ENCODE assay signal across 23 cellular contexts in genomic region chr12:5492562-5492961, GRCh38.
"Had no signal": no experiment of that assay in that cellular context is flagged by ENCODE, and none has a peak within 500 bp of the region (broad histone marks: within the 10 kb centered on the region; RNA-seq: fewer than 3 reads in every experiment).

No MANE protein-coding gene starts in this region.

- H3K4me3 Mint-ChIP-seq: activated CD4-positive, alpha-beta memory T cell treated with anti-CD3 and anti-CD28 coated beads for 36 hours; activated naive CD4-positive, alpha-beta T cell treated with anti-CD3 and anti-CD28 coated beads for 36 hours; activated T-cell treated with anti-CD3 and anti-CD28 coated beads, Interleukin-2, amount 50 U/mL, for 72 hours; dendritic cell treated with granulocyte-macrophage colony-stimulating factor and Interleukin-4, amounts not matched to agents 40 ng/mL and 50 ng/mL, for 4 days; neural progenitor cell; stimulated activated naive B cell treated with anti-CD40 and anti-IgM and Interleukin-4, amounts not matched to agents 10 μg/mL and 1 μg/mL and 100 μg/mL, for 72 hours; T-helper 17 cell had no signal

- H3K4me1 Mint-ChIP-seq: naive B cell; stimulated activated naive B cell treated with anti-CD40 and anti-IgM and Interleukin-4, amounts not matched to agents 10 μg/mL and 1 μg/mL and 100 μg/mL, for 72 hours; T-helper 17 cell had no signal

- H3K36me3 Mint-ChIP-seq: activated CD4-positive, alpha-beta memory T cell treated with anti-CD3 and anti-CD28 coated beads for 36 hours; naive B cell; neural progenitor cell; stimulated activated naive B cell treated with anti-CD40 and anti-IgM and Interleukin-4, amounts not matched to agents 10 μg/mL and 1 μg/mL and 100 μg/mL, for 72 hours had no signal

- H3K9ac ChIP-seq: neural progenitor cell had no signal

- H3K9me3 Mint-ChIP-seq: activated CD4-positive, alpha-beta memory T cell treated with anti-CD3 and anti-CD28 coated beads for 36 hours; activated naive CD4-positive, alpha-beta T cell treated with anti-CD3 and anti-CD28 coated beads for 36 hours; activated T-cell treated with anti-CD3 and anti-CD28 coated beads, Interleukin-2, amount 50 U/mL, for 72 hours; dendritic cell treated with granulocyte-macrophage colony-stimulating factor and Interleukin-4, amounts not matched to agents 40 ng/mL and 50 ng/mL, for 4 days; naive B cell; neural progenitor cell; stimulated activated naive B cell treated with anti-CD40 and anti-IgM and Interleukin-4, amounts not matched to agents 10 μg/mL and 1 μg/mL and 100 μg/mL, for 72 hours had no signal

- DNase-seq: activated CD4-positive, alpha-beta memory T cell treated with anti-CD3 and anti-CD28 coated beads for 36 hours; activated CD4-positive, alpha-beta T cell treated with anti-CD3 and anti-CD28 coated beads for 48 hours; activated CD4-positive, CD25-positive, alpha-beta regulatory T cell; activated effector memory CD4-positive, alpha-beta T cell treated with Interleukin-2 at 50 U/mL for 16 hours; activated naive CD4-positive, alpha-beta T cell treated with anti-CD3 and anti-CD28 coated beads for 36 hours; activated T-cell treated with anti-CD3 and anti-CD28 coated beads, Interleukin-2, amount 50 U/mL, for 72 hours; amygdala; body of pancreas; effector memory CD4-positive, alpha-beta T cell; glutamatergic neuron; naive B cell; posterior cingulate gyrus; retina; stimulated activated CD4-positive, alpha-beta T cell treated with anti-CD3 and anti-CD28 coated beads, Interleukin-2, amount 100 ng/mL, for 48 hours; stimulated activated CD8-positive, alpha-beta memory T cell treated with anti-CD3 and anti-CD28 coated beads, Interleukin-4, amount 100 ng/mL, for 48 hours; stimulated activated naive B cell treated with anti-CD40 and anti-IgM and Interleukin-4, amounts not matched to agents 10 μg/mL and 1 μg/mL and 100 μg/mL, for 72 hours; T-helper 17 cell; testis; upper lobe of left lung had no signal

- H3K4me2 ChIP-seq: hepatocyte, neural progenitor cell had no signal

- H3K27ac ChIP-seq: body of pancreas, cardiac muscle cell, hepatocyte, neural progenitor cell, testis, upper lobe of left lung had no signal

- H3K9me3 ChIP-seq: body of pancreas, testis, upper lobe of left lung had no signal

- H3K4me1 ChIP-seq: body of pancreas, upper lobe of left lung had no signal

- H3K36me3 ChIP-seq: cardiac muscle cell, neural progenitor cell, upper lobe of left lung had no signal

- H3K4me3 ChIP-seq: body of pancreas, cardiac muscle cell, hepatocyte, neural progenitor cell, testis, upper lobe of left lung had no signal

- H3K27me3 ChIP-seq: body of pancreas, cardiac muscle cell, hepatocyte, neural progenitor cell, testis, upper lobe of left lung had no signal

- H3K27ac Mint-ChIP-seq: activated CD4-positive, alpha-beta memory T cell treated with anti-CD3 and anti-CD28 coated beads for 36 hours; activated naive CD4-positive, alpha-beta T cell treated with anti-CD3 and anti-CD28 coated beads for 36 hours; activated T-cell treated with anti-CD3 and anti-CD28 coated beads, Interleukin-2, amount 50 U/mL, for 72 hours; dendritic cell treated with granulocyte-macrophage colony-stimulating factor and Interleukin-4, amounts not matched to agents 40 ng/mL and 50 ng/mL, for 4 days; naive B cell; stimulated activated naive B cell treated with anti-CD40 and anti-IgM and Interleukin-4, amounts not matched to agents 10 μg/mL and 1 μg/mL and 100 μg/mL, for 72 hours; T-helper 17 cell had no signal
